In the genomic region with DNA sequence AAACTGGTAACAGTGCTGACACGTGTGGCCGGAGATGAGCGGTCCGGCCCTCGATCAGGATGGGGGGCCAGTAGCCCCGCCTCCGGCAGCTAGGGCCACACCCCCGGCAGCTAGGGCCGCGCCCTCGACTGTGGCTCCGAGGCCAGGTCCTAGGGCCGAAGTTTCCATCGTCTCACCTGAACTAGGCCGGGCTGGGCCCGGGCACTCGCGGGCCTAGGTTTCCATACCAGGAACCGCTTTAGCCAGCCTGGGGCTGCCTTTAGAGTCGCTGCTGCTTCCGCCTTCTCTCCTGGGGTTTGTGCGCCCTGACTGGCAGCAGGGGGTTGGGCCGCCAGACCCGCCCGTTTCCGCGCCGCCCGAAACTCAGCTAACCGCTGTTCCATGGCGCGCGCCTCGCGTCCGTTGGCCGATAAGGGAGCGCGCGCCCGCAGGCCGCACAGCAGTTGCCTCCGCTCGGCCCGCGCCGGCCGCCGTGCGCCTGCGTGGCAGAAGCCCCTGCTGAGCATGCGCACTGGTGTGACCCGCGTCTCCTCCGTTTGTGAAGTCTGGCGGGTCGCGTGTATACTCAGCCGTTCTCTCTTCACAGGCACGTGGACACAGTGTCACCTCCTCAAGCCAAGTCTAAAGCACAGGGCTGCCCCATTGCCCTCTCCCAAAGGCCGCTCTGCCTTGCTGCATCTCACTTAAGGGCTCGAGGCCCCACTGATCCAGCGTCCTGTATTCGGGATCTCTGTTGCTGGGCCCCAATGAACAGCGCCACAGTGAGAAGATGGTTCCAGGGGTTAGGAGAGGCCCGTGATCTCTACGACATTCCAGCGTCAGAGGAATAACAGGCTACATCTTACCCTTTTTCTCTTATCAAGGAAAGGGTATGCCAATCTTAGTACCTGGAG, we compare ENCODE assay signal across 8 cellular contexts. TPM values are rescaled to one million over a fixed set of nuclear protein-coding genes. Genes with fewer than 3 reads are reported as not detected.
DNase-seq lines count a peak whose midpoint lies in the region; ATAC-seq, FAIRE-seq and TF ChIP-seq lines count a peak whose summit lies in the region.

A gene with protein sequence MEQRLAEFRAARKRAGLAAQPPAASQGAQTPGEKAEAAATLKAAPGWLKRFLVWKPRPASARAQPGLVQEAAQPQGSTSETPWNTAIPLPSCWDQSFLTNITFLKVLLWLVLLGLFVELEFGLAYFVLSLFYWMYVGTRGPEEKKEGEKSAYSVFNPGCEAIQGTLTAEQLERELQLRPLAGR (minus strand): TSS at position 480 of the 893 bp plus-strand sequence. CDS start 97 bp downstream, at position 383.

- intact Hi-C loops in CD14-positive monocyte (cut with micrococcal nuclease), result no loop called here
- intact Hi-C loops in HepG2 (cut with micrococcal nuclease; ENCODE audit: unreplicated experiment), result no loop called here

- peaks cover 0 to 2% (median 0%) of the 10 kb centered on the region in 7 donors for H3K9me3 Mint-ChIP-seq in CD14-positive monocyte

- H3K4me3 Mint-ChIP-seq in CD14-positive monocyte, result peak within 1 kb of the TSS; percentile 89 to 92

- WGBS in HepG2 (ENCODE audit: low lambda C conversion rate), result under 1% methylated on average over 30 of the region's 68 CpGs

- TF ChIP-seq CTCF in CD14-positive monocyte (IDR thresholded peaks at IDR 0.05) (no peak), HepG2 (CRISPR knock-in tag; IDR thresholded peaks at IDR 0.05) (0 out of 2 replicates have a peak, but pooled peaks have one; percentile 26)

- BruUV-seq in HepG2 (replicated peaks; lab: Mats Ljungman, UMichigan), result no TSS peak

- peaks cover 34% of the 10 kb centered on the region for H3K4me1 Mint-ChIP-seq in CD14-positive monocyte

- in situ Hi-C loops in HepG2 (cut with HindIII; ENCODE audit: extremely low pct_ligation_motif_present, low pct_unique_long_range_greater_than_20kb), result no loop called here

- peaks cover 0 to 2% (median 0%) of the 10 kb centered on the region in 3 donors for H3K27me3 Mint-ChIP-seq in CD14-positive monocyte (ENCODE audit: low read depth in 3 of 3)

- CTCF ChIA-PET in HepG2 (lab: Yijun Ruan, JAX; ENCODE audit: low intra/inter-chr PET ratio, low total read pairs), result no interaction called here

- H3K9ac ChIP-seq in HepG2 (ENCODE audit: insufficient read depth, low read depth, low read length), result peak within 1 kb of the TSS; percentile 75

- peak within 1 kb of the TSS; percentile 96 for H2AFZ ChIP-seq in HepG2 (ENCODE audit: low read length)

- H3K4me1 ChIP-seq in HepG2 (ENCODE audit: insufficient read depth, low read length), result peaks cover 26% of the 10 kb centered on the region

- peak; percentile 46; the same call in 1 of the 2 replicates for TF ChIP-seq RAD21 in HepG2 (CRISPR knock-in tag; IDR thresholded peaks at IDR 0.05)

- FAIRE-seq in HepG2 (lab: Jason Lieb, UNC), result no peak

- peak within 1 kb of the TSS; percentile 61 to 77 (median 74) for H3K4me3 ChIP-seq in HepG2 (replicated peaks in 1 of 3; ENCODE audit: insufficient read depth in 1 of 3, low read depth in 2 of 3, low read length in 3 of 3)

- peaks cover 0 to 1% of the 10 kb centered on the region in 2 experiments; a peak in 1 of 5 replicates for H3K36me3 ChIP-seq in HepG2 (replicated peaks in 1 of 2; ENCODE audit: control insufficient read depth in 1 of 2, insufficient read depth in 2 of 2, low read length in 2 of 2)

- peak within 1 kb of the TSS; percentile 80 for H3K27ac ChIP-seq in HepG2 (ENCODE audit: extremely low read length, insufficient read depth, low read length)

- TF ChIP-seq POLR2A in HepG2 (IDR thresholded peaks at IDR 0.05; ENCODE audit: insufficient read depth in 1 of 2, low read depth in 2 of 2, low read length in 2 of 2), result peak; percentile 78 to 80

- H3K79me2 ChIP-seq in HepG2 (ENCODE audit: insufficient read depth, low read length), result no peaks in the 10 kb centered on the region

- TF ChIP-seq EP300 in HepG2 (IDR thresholded peaks at IDR 0.05; ENCODE audit: low read depth in 2 of 2, low read length in 2 of 2) (0 out of 4 replicates have a peak, but pooled peaks of 1 of the 2 experiments have one; percentile 38), HepG2 (CRISPR knock-in tag; IDR thresholded peaks at IDR 0.05; ENCODE audit: borderline replicate concordance) (peak; percentile 42; the same call in 1 of the 2 replicates)

- no peaks in the 10 kb centered on the region for H3K9me3 ChIP-seq in HepG2 (ENCODE audit: low read length)

- peak; percentile 94 for ATAC-seq in GM19395 (IDR thresholded peaks at IDR 0.05; ENCODE audit: unreplicated experiment)
- ATAC-seq in HG03558 (IDR thresholded peaks at IDR 0.05; ENCODE audit: extremely low read depth, unreplicated experiment), result peak; percentile 72
- ATAC-seq in HepG2, result peak; percentile 96

- POLR2A ChIA-PET in HepG2 (lab: Yijun Ruan, JAX), result interaction anchor here (0.9 to 1.9 kb wide), 5 partner anchors 9 to 820 kb away, joined by 4 to 13 read pairs (median 5); partner anchors contain the start of gene MOCS1

- peak within 1 kb of the TSS; percentile 84 to 93 (median 92) for H3K27ac Mint-ChIP-seq in CD14-positive monocyte

- DNase-seq in CD14-positive monocyte (ENCODE audit: low spot score), result peak; percentile 84
- DNase-seq in NCI-H774 (lab: John Stamatoyannopoulos, UW), result peak; percentile 92
- peak; percentile 85 to 90 for DNase-seq in activated CD4-positive, alpha-beta T cell treated with anti-CD3 and anti-CD28 coated beads, Interleukin-2, amount 50 U/mL, for 4 hours
- DNase-seq in dermis blood vessel endothelial cell, result peak; percentile 95
- DNase-seq in HepG2 (ENCODE audit: low spot score), result peak; percentile 89
- peak; percentile 89 to 92 for DNase-seq in stimulated activated CD4-positive, alpha-beta T cell treated with anti-CD3 and anti-CD28 coated beads, Interleukin-2, amount 100 ng/mL, for 48 hours

- H3K4me2 ChIP-seq in HepG2 (ENCODE audit: low read depth, low read length), result peak within 1 kb of the TSS; percentile 99

- H4K20me1 ChIP-seq in HepG2 (ENCODE audit: insufficient read depth, low read length), result no peaks in the 10 kb centered on the region

- peaks cover 5 to 6% of the 10 kb centered on the region in 2 donors for H3K36me3 Mint-ChIP-seq in CD14-positive monocyte

- no peaks in the 10 kb centered on the region; a peak in 1 of 5 replicates for H3K27me3 ChIP-seq in HepG2 (ENCODE audit: control insufficient read depth in 1 of 2, insufficient read depth in 2 of 2, low read length in 2 of 2)

RNA-seq across cellular contexts. Expression of the gene that starts here (rescaled TPM):
- 10 to 100 TPM; 12.0 to 15.5 TPM for polyA plus RNA-seq in CD14-positive monocyte
- 8.5 and 14.0 TPM in 2 replicates for total RNA-seq in dermis blood vessel endothelial cell
- total RNA-seq in HepG2 (2016; rRNA removed; fragmentation: Illumina TruSeq; extraction: Trizol), result 16.0 and 18.7 TPM in 2 replicates
- 4.0 TPM in 2 replicates for total RNA-seq in HepG2 (2016; cell fraction: cytosol; rRNA removed; fragmentation: Illumina TruSeq; extraction: Trizol; ENCODE audit: low read depth)
- 15.3 and 19.7 TPM in 2 replicates for total RNA-seq in HepG2 (2016; cell fraction: insoluble cytoplasmic fraction; rRNA removed; fragmentation: Illumina TruSeq; extraction: Trizol)
- 10.8 and 11.9 TPM in 2 replicates for total RNA-seq in HepG2 (2016; cell fraction: membrane; rRNA removed; fragmentation: Illumina TruSeq; extraction: Trizol)
- total RNA-seq in HepG2 (2016; cell fraction: nucleus; rRNA removed; fragmentation: Illumina TruSeq; extraction: Trizol), result 13.1 and 13.6 TPM in 2 replicates
- polyA plus RNA-seq in HepG2 (2011; rRNA removed), result 8.2 and 10.1 TPM in 2 replicates
- 6.3 and 8.1 TPM in 2 replicates for polyA plus RNA-seq in HepG2 (2011; cell fraction: cytosol; rRNA removed)
- 4.5 TPM in 2 replicates for polyA plus RNA-seq in HepG2 (2011; cell fraction: nucleus; rRNA removed)
- polyA plus RNA-seq in HepG2 (2012), result 4.5 and 5.6 TPM in 2 replicates
- 3.4 and 3.6 TPM in 2 replicates for polyA plus RNA-seq in HepG2 (2016; cell fraction: cytosol; fragmentation: Illumina TruSeq; extraction: Trizol; ENCODE audit: low read depth)
- polyA plus RNA-seq in HepG2 (2016; cell fraction: insoluble cytoplasmic fraction; fragmentation: Illumina TruSeq; extraction: Trizol; ENCODE audit: low read depth), result 16.9 and 19.9 TPM in 2 replicates
- 6.5 and 7.4 TPM in 2 replicates for polyA plus RNA-seq in HepG2 (2016; cell fraction: membrane; fragmentation: Illumina TruSeq; extraction: Trizol; ENCODE audit: low read depth)
- polyA plus RNA-seq in HepG2 (2016; cell fraction: nucleus; fragmentation: Illumina TruSeq; extraction: Trizol; ENCODE audit: insufficient read depth, low read depth), result 18.7 and 19.1 TPM in 2 replicates
- 6.5 and 7.0 TPM in 2 replicates for polyA minus RNA-seq in HepG2 (2011; rRNA and poly(A)+ RNA removed; ENCODE audit: low replicate concordance)
- 5.4 and 7.0 TPM in 2 replicates for polyA minus RNA-seq in HepG2 (2011; cell fraction: cytosol; rRNA and poly(A)+ RNA removed)
- 18.6 and 20.7 TPM in 2 replicates for polyA minus RNA-seq in HepG2 (2011; cell fraction: nucleus; rRNA and poly(A)+ RNA removed)

Comparison
In these comparisons a context has a peak if more than half of its experiments do, and no peak if none do; other contexts are left out.
1. Peak in every context shown above with its lines: DNase-seq, ATAC-seq, H3K4me3 ChIP-seq and H3K27ac ChIP-seq.